ENCODE assay signal across 23 cellular contexts in genomic region chr5:9529041-9529480, GRCh38. TPM values are rescaled to one million over a fixed set of nuclear protein-coding genes. Genes with fewer than 3 reads are reported as not detected.
DNase-seq lines count a peak whose midpoint lies in the region; ATAC-seq and TF ChIP-seq lines count a peak whose summit lies in the region.
"Had no signal": no experiment of that assay in that cellular context is flagged by ENCODE, and none has a peak within 500 bp of the region (broad histone marks: within the 10 kb centered on the region; RNA-seq: fewer than 3 reads in every experiment).

No MANE protein-coding gene starts in this region.

- H3K4me3 ChIP-seq in colonic mucosa (no peak overlapping the region), skeletal muscle tissue (ENCODE audit: low read length in 3 of 3) (peak overlapping the region in 1 of 3 donors; percentile 6), suprapubic skin (no peak overlapping the region)
- H3K4me3 ChIP-seq: SK-N-MC, thyroid gland had no signal

- DNase-seq in colonic mucosa = no peak
- DNase-seq in left lobe of liver (ENCODE audit: low spot score) = peak; percentile 91
- DNase-seq in suprapubic skin (ENCODE audit: low spot score in 2 of 2) = no peak
- DNase-seq in hepatic stellate cell (ENCODE audit: low spot score) = no peak
- DNase-seq in activated CD4-positive, alpha-beta T cell treated with anti-CD3 and anti-CD28 coated beads, Interleukin-2, amount 50 U/mL, for 4 hours = no peak
- DNase-seq: activated CD4-positive, alpha-beta T cell treated with anti-CD3 and anti-CD28 coated beads, Interleukin-2, amount 50 U/mL, for 48 hours; activated CD8-positive, alpha-beta memory T cell treated with anti-CD3 and anti-CD28 coated beads, Interleukin-2, amount 50 U/mL, for 48 hours; CD4-positive, CD25-positive, alpha-beta regulatory T cell; effector memory CD8-positive, alpha-beta T cell; midbrain; NCI-H2081 treated with DMSO at 0.1 percent for 48 hours; NCI-H446; NK-92 treated with Interleukin-12 subunit alpha and Interleukin-12 subunit beta, amount 100 ng/mL, for 24 hours; small intestine; stimulated activated CD4-positive, alpha-beta T cell treated with anti-CD3 and anti-CD28 coated beads, Interleukin-2, amount 100 ng/mL, for 48 hours; stimulated activated naive B cell treated with anti-CD40 and anti-IgM and Interleukin-4, amounts not matched to agents 10 μg/mL and 1 μg/mL and 100 μg/mL, for 72 hours; thyroid gland had no signal

- TF ChIP-seq CTCF in colonic mucosa (IDR thresholded peaks at IDR 0.05) = no peak
- no peak for TF ChIP-seq CTCF in suprapubic skin (IDR thresholded peaks at IDR 0.05)

- H3K9ac ChIP-seq in colonic mucosa (ENCODE audit: low read depth in 2 of 2, low read length in 2 of 2) = no peak overlapping the region
- peak overlapping the region in 1 of 3 donors; percentile 15 for H3K9ac ChIP-seq in skeletal muscle tissue (ENCODE audit: low read depth in 1 of 3, low read length in 3 of 3)

- H3K36me3 ChIP-seq in colonic mucosa (no peaks in the 10 kb centered on the region), skeletal muscle tissue (ENCODE audit: control insufficient read depth in 3 of 3, insufficient read depth in 3 of 3, low read length in 3 of 3) (no peaks in the 10 kb centered on the region), suprapubic skin (no peaks in the 10 kb centered on the region)
- H3K36me3 ChIP-seq: thyroid gland had no signal

- no peak for TF ChIP-seq EP300 in suprapubic skin (IDR thresholded peaks at IDR 0.05)

- no peaks in the 10 kb centered on the region for H3K27me3 ChIP-seq in colonic mucosa
- H3K27me3 ChIP-seq in skeletal muscle tissue (ENCODE audit: control insufficient read depth in 3 of 3, insufficient read depth in 3 of 3, low read length in 3 of 3) = no peaks in the 10 kb centered on the region
- no peaks in the 10 kb centered on the region for H3K27me3 ChIP-seq in suprapubic skin
- H3K27me3 ChIP-seq: thyroid gland had no signal

- H3K27ac ChIP-seq in colonic mucosa = peak overlapping the region; percentile 68
- H3K27ac ChIP-seq in skeletal muscle tissue (ENCODE audit: low read depth, low read length) = peak overlapping the region; percentile 64
- H3K27ac ChIP-seq in suprapubic skin = no peak overlapping the region
- H3K27ac ChIP-seq: SK-N-MC, thyroid gland had no signal

- H3K4me1 ChIP-seq in colonic mucosa (peaks cover 3% of the 10 kb centered on the region), skeletal muscle tissue (ENCODE audit: control insufficient read depth in 3 of 3, insufficient read depth in 3 of 3, low read length in 3 of 3) (peaks cover 9 to 19% (median 17%) of the 10 kb centered on the region in 3 donors), suprapubic skin (peaks cover 7% of the 10 kb centered on the region)
- H3K4me1 ChIP-seq: thyroid gland had no signal

- no peak for TF ChIP-seq POLR2A in suprapubic skin (IDR thresholded peaks at IDR 0.05)

- H3K9me3 ChIP-seq in colonic mucosa (no peaks in the 10 kb centered on the region), skeletal muscle tissue (ENCODE audit: control insufficient read depth in 3 of 3, low read length in 3 of 3) (no peaks in the 10 kb centered on the region), suprapubic skin (no peaks in the 10 kb centered on the region)
- H3K9me3 ChIP-seq: thyroid gland had no signal

- 54% methylated on average over 6 of the region's 6 CpGs for WGBS in suprapubic skin

- intact Hi-C loops in colonic mucosa (cut with DNase I) = no loop called here

- ATAC-seq in HG02981 (IDR thresholded peaks at IDR 0.05; ENCODE audit: unreplicated experiment) (peak; percentile 43), left lobe of liver (peak; percentile 99), HG03095 (IDR thresholded peaks at IDR 0.05; ENCODE audit: unreplicated experiment) (no peak)
- ATAC-seq: effector memory CD8-positive, alpha-beta T cell; esophagus mucosa; Panc1; stimulated activated naive B cell treated with anti-CD40 and anti-IgM and Interleukin-4, amounts not matched to agents 10 μg/mL and 1 μg/mL and 100 μg/mL, for 72 hours had no signal

RNA-seq across cellular contexts. Expression of gene SEMA5A, which starts 16.8 kb away (rescaled TPM):
- total RNA-seq in colonic mucosa (10 to 100 TPM; 23.3 to 32.7 TPM), left lobe of liver (5.7 TPM), skeletal muscle tissue (25.1 TPM), suprapubic skin (10 to 100 TPM; 14.5 to 31.7 (median 23.4) TPM)
